ENCODE assay signal across 14 cellular contexts in the genomic region with DNA sequence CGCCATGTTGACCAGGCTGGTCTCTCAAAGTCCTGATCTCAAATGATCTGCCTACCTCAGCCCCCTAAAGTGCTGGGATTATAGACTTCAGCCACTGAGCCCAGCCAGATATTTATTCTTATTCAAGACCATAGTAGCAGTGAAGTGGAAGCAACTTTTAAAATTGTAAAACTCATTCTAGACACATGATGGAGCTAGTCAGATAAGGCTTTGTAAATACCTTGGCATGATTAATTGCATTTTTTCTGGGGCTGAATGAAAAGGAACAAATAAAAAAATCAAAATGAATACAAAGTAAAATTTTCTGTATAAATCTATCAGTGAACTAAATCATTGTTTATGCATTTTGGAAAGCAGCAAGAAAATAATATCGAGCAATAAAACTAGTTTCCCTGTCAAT. TPM values are rescaled to one million over a fixed set of nuclear protein-coding genes. Genes with fewer than 3 reads are reported as not detected.
DNase-seq lines count a peak whose midpoint lies in the region; ATAC-seq and FAIRE-seq lines count a peak whose summit lies in the region.
"Had no signal": no experiment of that assay in that cellular context is flagged by ENCODE, and none has a peak within 500 bp of the region (broad histone marks: within the 10 kb centered on the region; RNA-seq: fewer than 3 reads in every experiment).

No MANE protein-coding gene starts in this region.

- peaks cover 22 to 47% (median 47%) of the 10 kb centered on the region in 3 donors for H3K4me1 Mint-ChIP-seq in naive B cell

- no peaks in the 10 kb centered on the region for H3K27me3 Mint-ChIP-seq in naive B cell

- no peak for ATAC-seq in naive B cell (ENCODE audit: low read depth in 2 of 2)
- ATAC-seq: T-helper 17 cell had no signal

- DNase-seq in EL (peak; percentile 12), Karpas-422 (peak; percentile 51), amniotic epithelial cell (ENCODE audit: low read depth) (peak; percentile 44), naive B cell (peak; percentile 13), RCC 7860 (ENCODE audit: low spot score) (no peak), DMS79 treated with DMSO at 0.1 percent for 48 hours (lab: John Stamatoyannopoulos, UW) (no peak)
- DNase-seq in stimulated activated CD4-positive, alpha-beta T cell treated with anti-CD3 and anti-CD28 coated beads, Interleukin-12 subunit alpha, Interleukin-12 subunit beta, amount 100 ng/mL, for 4 hours = no peak
- DNase-seq: activated CD8-positive, alpha-beta memory T cell treated with anti-CD3 and anti-CD28 coated beads for 24 hours; activated naive CD8-positive, alpha-beta T cell treated with anti-CD3 and anti-CD28 coated beads, Interleukin-2, amount 10 ng/mL, durations not matched to agents 7 days and 5 days; effector CD4-positive, alpha-beta T cell; NCI-H446 treated with DMSO at 0.1 percent for 48 hours; T-helper 17 cell had no signal

- FAIRE-seq in RCC 7860 (lab: Jason Lieb, UNC) = no peak
- FAIRE-seq: G401.6 had no signal

- H4K20me1 ChIP-seq in Karpas-422 (ENCODE audit: insufficient read depth, low read depth, low read length) = no peaks in the 10 kb centered on the region

- H3K27me3 ChIP-seq in Karpas-422 (ENCODE audit: low read length) = no peaks in the 10 kb centered on the region

- H3K4me1 ChIP-seq in Karpas-422 (ENCODE audit: low read length) = peaks cover 11% of the 10 kb centered on the region

- peak overlapping the region in 4 of 6 donors; percentile 47 to 79 (median 72) for H3K27ac Mint-ChIP-seq in naive B cell
- H3K27ac Mint-ChIP-seq: activated naive CD8-positive, alpha-beta T cell treated with anti-CD3 and anti-CD28 coated beads, Interleukin-2, amount 10 ng/mL, durations not matched to agents 7 days and 5 days; T-helper 17 cell had no signal

- H3K4me3 ChIP-seq in Karpas-422 (ENCODE audit: low read length) = no peak overlapping the region
- H3K4me3 ChIP-seq: HAP-1 had no signal

- H3K79me2 ChIP-seq in Karpas-422 (ENCODE audit: low read length) = no peaks in the 10 kb centered on the region

- no peaks in the 10 kb centered on the region for H3K36me3 ChIP-seq in Karpas-422 (ENCODE audit: insufficient read depth, low read length)
- H3K36me3 ChIP-seq: HAP-1 had no signal

- no peaks in the 10 kb centered on the region for H3K9me3 Mint-ChIP-seq in naive B cell
- H3K9me3 Mint-ChIP-seq: activated naive CD8-positive, alpha-beta T cell treated with anti-CD3 and anti-CD28 coated beads, Interleukin-2, amount 10 ng/mL, durations not matched to agents 7 days and 5 days had no signal

- no peaks in the 10 kb centered on the region for H3K9me3 ChIP-seq in Karpas-422 (ENCODE audit: low read length)
- H3K9me3 ChIP-seq: HAP-1 had no signal

- no peak overlapping the region for H2AFZ ChIP-seq in Karpas-422 (ENCODE audit: low read length)

- peak overlapping the region in 4 of 8 donors; percentile 6 to 75 (median 38) for H3K4me3 Mint-ChIP-seq in naive B cell
- H3K4me3 Mint-ChIP-seq: activated naive CD8-positive, alpha-beta T cell treated with anti-CD3 and anti-CD28 coated beads, Interleukin-2, amount 10 ng/mL, durations not matched to agents 7 days and 5 days; T-helper 17 cell had no signal

- H3K36me3 Mint-ChIP-seq in naive B cell = no peaks in the 10 kb centered on the region

- no peak overlapping the region for H3K27ac ChIP-seq in Karpas-422 (ENCODE audit: low read length)

- H3K4me2 ChIP-seq in Karpas-422 (ENCODE audit: low read depth, low read length, poor library complexity, severe bottlenecking) = no peak overlapping the region

- H3K9me2 ChIP-seq in Karpas-422 (replicated peaks; ENCODE audit: insufficient read depth, low read length) = no peaks in the 10 kb centered on the region

- no peak overlapping the region for H3K9ac ChIP-seq in Karpas-422 (ENCODE audit: low read length)

RNA-seq across cellular contexts. Expression of a gene that starts 4.1 kb away (rescaled TPM):
- total RNA-seq in Karpas-422 (2014; rRNA removed; shearing (Covaris generic); ENCODE audit: low replicate concordance) = 0.25 and 1.5 TPM in 2 replicates
- polyA plus RNA-seq in naive B cell (ENCODE audit: low read depth in 6 of 6) = 10 to 100 TPM; 32.4 to 80.0 (median 45.3) TPM

Comparison
In these comparisons a context has a peak if more than half of its experiments do, and no peak if none do; other contexts are left out.
1. DNase-seq: peak in EL (single experiment), Karpas-422 (single experiment), amniotic epithelial cell (single experiment) and naive B cell (single experiment); none in stimulated activated CD4-positive, alpha-beta T cell treated with anti-CD3 and anti-CD28 coated beads, Interleukin-12 subunit alpha, Interleukin-12 subunit beta, amount 100 ng/mL, for 4 hours (single experiment), RCC 7860 (single experiment) and DMS79 treated with DMSO at 0.1 percent for 48 hours (single experiment).